29 cellular contexts compared by ENCODE assay signal in genomic region chr11:119889728-119890280, GRCh38.
"Had no signal": no experiment of that assay in that cellular context is flagged by ENCODE, and none has a peak within 500 bp of the region (broad histone marks: within the 10 kb centered on the region; RNA-seq: fewer than 3 reads in every experiment).

No MANE protein-coding gene starts in this region.

- DNase-seq: activated B cell treated with CpG ODN at 0.5 μM for 24 hours; activated CD4-positive, alpha-beta memory T cell treated with anti-CD3 and anti-CD28 coated beads for 36 hours; activated CD4-positive, alpha-beta T cell treated with anti-CD3 and anti-CD28 coated beads for 1 hour; activated CD4-positive, alpha-beta T cell treated with anti-CD3 and anti-CD28 coated beads, Interleukin-2, amount 10 ng/mL, durations not matched to agents 24 days and 14 days; activated CD8-positive, alpha-beta memory T cell treated with anti-CD3 and anti-CD28 coated beads for 24 hours; activated gamma-delta T cell; activated naive CD4-positive, alpha-beta T cell treated with anti-CD3 and anti-CD28 coated beads for 36 hours; activated T-cell treated with anti-CD3 and anti-CD28 coated beads, Interleukin-2, amount 50 U/mL, for 48 hours; amygdala; IMR-90; Kasumi-1; KBM-7; NCI-H1105 treated with DMSO at 0.1 percent for 48 hours; NCI-H1436 treated with DMSO at 0.1 percent for 48 hours; NCI-H1930; NCI-H2171; NCI-H2227 treated with DMSO at 0.1 percent for 48 hours; NCI-H526; NCI-H82; NK-92 treated with Interleukin-12 subunit alpha and Interleukin-12 subunit beta, amount 100 ng/mL, for 24 hours; OCI-M1; RPMI8226; T-cell; T-helper 2 cell; T1000 had no signal

- H3K9me3 Mint-ChIP-seq: activated B cell treated with CpG ODN at 0.5 μM for 24 hours; activated CD4-positive, alpha-beta memory T cell treated with anti-CD3 and anti-CD28 coated beads for 36 hours; activated CD4-positive, alpha-beta T cell treated with anti-CD3 and anti-CD28 coated beads, Interleukin-2, amount 10 ng/mL, durations not matched to agents 24 days and 14 days; activated naive CD4-positive, alpha-beta T cell treated with anti-CD3 and anti-CD28 coated beads for 36 hours; activated T-helper 17 cell treated with anti-CD3 and anti-CD28 coated beads, Interleukin-2, amount 50 U/mL, for 72 hours; brain; T-cell had no signal

- H3K27ac Mint-ChIP-seq: activated B cell treated with CpG ODN at 0.5 μM for 24 hours; activated CD4-positive, alpha-beta memory T cell treated with anti-CD3 and anti-CD28 coated beads for 36 hours; activated CD4-positive, alpha-beta T cell treated with anti-CD3 and anti-CD28 coated beads, Interleukin-2, amount 10 ng/mL, durations not matched to agents 24 days and 14 days; activated naive CD4-positive, alpha-beta T cell treated with anti-CD3 and anti-CD28 coated beads for 36 hours; activated naive CD8-positive, alpha-beta T cell; activated T-helper 17 cell treated with anti-CD3 and anti-CD28 coated beads, Interleukin-2, amount 50 U/mL, for 72 hours; T-cell had no signal

- H3K4me3 Mint-ChIP-seq: activated B cell treated with CpG ODN at 0.5 μM for 24 hours; activated CD4-positive, alpha-beta memory T cell treated with anti-CD3 and anti-CD28 coated beads for 36 hours; activated CD4-positive, alpha-beta T cell treated with anti-CD3 and anti-CD28 coated beads, Interleukin-2, amount 10 ng/mL, durations not matched to agents 24 days and 14 days; activated naive CD4-positive, alpha-beta T cell treated with anti-CD3 and anti-CD28 coated beads for 36 hours; activated naive CD8-positive, alpha-beta T cell; activated T-helper 17 cell treated with anti-CD3 and anti-CD28 coated beads, Interleukin-2, amount 50 U/mL, for 72 hours; brain; T-cell had no signal

- H3K27me3 Mint-ChIP-seq: activated CD4-positive, alpha-beta T cell treated with anti-CD3 and anti-CD28 coated beads, Interleukin-2, amount 10 ng/mL, durations not matched to agents 24 days and 14 days had no signal

- H3K27ac ChIP-seq: SK-N-MC had no signal

- H3K4me3 ChIP-seq: SK-N-MC had no signal

- H3K36me3 Mint-ChIP-seq: activated CD4-positive, alpha-beta memory T cell treated with anti-CD3 and anti-CD28 coated beads for 36 hours; activated naive CD8-positive, alpha-beta T cell; brain; T-cell had no signal

- H3K4me1 Mint-ChIP-seq: activated B cell treated with CpG ODN at 0.5 μM for 24 hours; activated CD4-positive, alpha-beta T cell treated with anti-CD3 and anti-CD28 coated beads, Interleukin-2, amount 10 ng/mL, durations not matched to agents 24 days and 14 days; activated T-helper 17 cell treated with anti-CD3 and anti-CD28 coated beads, Interleukin-2, amount 50 U/mL, for 72 hours; T-cell had no signal
